ENCODE assay signal across 13 cellular contexts in the genomic region with DNA sequence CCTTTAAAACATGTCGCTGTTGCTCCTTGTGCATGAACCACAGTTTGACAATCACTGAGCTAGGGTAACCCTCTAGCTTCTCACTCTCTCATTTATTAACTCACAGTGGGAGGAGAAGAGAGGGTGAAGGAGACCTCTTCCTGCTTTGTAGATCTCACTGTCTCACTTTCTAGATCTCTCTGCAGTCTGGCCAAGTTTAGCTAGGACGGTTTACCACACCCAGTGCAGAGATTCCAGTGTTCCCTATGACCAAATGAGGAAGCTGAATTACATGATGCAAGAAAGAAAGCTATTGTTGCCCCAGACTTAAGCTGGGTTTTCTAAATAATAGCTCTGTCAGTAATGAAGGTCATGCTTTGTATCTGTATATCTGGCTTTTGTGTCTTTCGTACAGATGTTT.
DNase-seq lines count a peak whose midpoint lies in the region; FAIRE-seq and TF ChIP-seq lines count a peak whose summit lies in the region.
"Had no signal": no experiment of that assay in that cellular context is flagged by ENCODE, and none has a peak within 500 bp of the region (broad histone marks: within the 10 kb centered on the region; RNA-seq: fewer than 3 reads in every experiment).

No MANE protein-coding gene starts in this region.

- no peaks in the 10 kb centered on the region for H3K27me3 Mint-ChIP-seq in MCF 10A (ENCODE audit: insufficient read depth, unreplicated experiment)

- H3K4me3 Mint-ChIP-seq in MCF 10A (ENCODE audit: unreplicated experiment) = no peak overlapping the region

- peaks cover 10% of the 10 kb centered on the region for H3K4me1 Mint-ChIP-seq in MCF 10A (ENCODE audit: insufficient read depth, unreplicated experiment)

- peak overlapping the region; percentile 52 for H2AFZ ChIP-seq in mammary epithelial cell (ENCODE audit: low read depth, low read length)

- in situ Hi-C loops in mammary epithelial cell (cut with MboI; ENCODE audit: low sequenced_read_pairs in 2 of 2) = no loop called here

- no peak overlapping the region for H3K9ac ChIP-seq in mammary epithelial cell (ENCODE audit: insufficient read depth, low read length)

- POLR2A ChIA-PET in MCF 10A (lab: Yijun Ruan, JAX) = interaction anchor here (0.5 kb wide), 1 partner anchor 20 kb away, joined by 4 read pairs; no protein-coding TSS in a partner anchor

- no peaks in the 10 kb centered on the region for H3K9me3 ChIP-seq in mammary epithelial cell (replicated peaks; ENCODE audit: insufficient read depth, low read length)
- no peaks in the 10 kb centered on the region for H3K9me3 ChIP-seq in esophagus muscularis mucosa
- H3K9me3 ChIP-seq: pancreas had no signal

- no peaks in the 10 kb centered on the region for H3K36me3 ChIP-seq in mammary epithelial cell (ENCODE audit: insufficient read depth, low read length)
- no peaks in the 10 kb centered on the region for H3K36me3 ChIP-seq in esophagus muscularis mucosa
- H3K36me3 ChIP-seq: pancreas had no signal

- no peaks in the 10 kb centered on the region for H3K79me2 ChIP-seq in mammary epithelial cell (ENCODE audit: insufficient read depth, low read length)

- H3K27me3 ChIP-seq in mammary epithelial cell (ENCODE audit: insufficient read depth, low read length) = no peaks in the 10 kb centered on the region
- no peaks in the 10 kb centered on the region for H3K27me3 ChIP-seq in esophagus muscularis mucosa
- H3K27me3 ChIP-seq: pancreas had no signal

- no peak for TF ChIP-seq EP300 in esophagus muscularis mucosa (IDR thresholded peaks at IDR 0.05)

- TF ChIP-seq POLR2A in NB4 (IDR thresholded peaks at IDR 0.05; ENCODE audit: extremely low read depth, insufficient read length) = no peak
- no peak for TF ChIP-seq POLR2A in esophagus muscularis mucosa (IDR thresholded peaks at IDR 0.05; ENCODE audit: low read depth)

- no peak overlapping the region for H3K27ac Mint-ChIP-seq in MCF 10A (ENCODE audit: low read depth, unreplicated experiment)

- H3K27ac ChIP-seq in mammary epithelial cell (ENCODE audit: insufficient read depth, low read depth, low read length) = no peak overlapping the region
- H3K27ac ChIP-seq in esophagus muscularis mucosa (replicated peaks in 1 of 4) = no peak overlapping the region
- H3K27ac ChIP-seq: pancreas had no signal

- no peak overlapping the region for H3K4me2 ChIP-seq in mammary epithelial cell (ENCODE audit: insufficient read depth, low read depth, low read length)

- CTCF ChIA-PET in mammary epithelial cell (lab: Charles Lee; ENCODE audit: low non-redundant PET) = interaction anchor here (0.6 kb wide), 1 partner anchor 186 kb away, joined by 4 read pairs; no protein-coding TSS in a partner anchor
- CTCF ChIA-PET in MCF 10A (lab: Yijun Ruan, JAX) = interaction anchor here (0.8 to 1.3 kb wide), 3 partner anchors 16 to 371 kb away, joined by 3 to 4 read pairs (median 3); no protein-coding TSS in a partner anchor

- TF ChIP-seq CTCF in mammary epithelial cell (conservative IDR thresholded peaks at IDR 0.05 in 1 of 2, IDR thresholded peaks at IDR 0.05 in 1 of 2; ENCODE audit: extremely low read depth in 1 of 2, insufficient read depth in 1 of 2, low read depth in 1 of 2, low read length in 2 of 2) (no peak), MCF 10A (IDR thresholded peaks at IDR 0.05; ENCODE audit: unreplicated experiment) (no peak), NB4 (IDR thresholded peaks at IDR 0.05; ENCODE audit: low read depth, low read length) (no peak), esophagus muscularis mucosa (IDR thresholded peaks at IDR 0.05) (no peak)

- BruUV-seq in mammary epithelial cell (replicated peaks; lab: Mats Ljungman, UMichigan) (no TSS peak), MCF 10A (replicated peaks; lab: Mats Ljungman, UMichigan) (no TSS peak)

- no peaks in the 10 kb centered on the region for H3K9me3 Mint-ChIP-seq in MCF 10A (ENCODE audit: unreplicated experiment)

- H4K20me1 ChIP-seq in mammary epithelial cell (ENCODE audit: insufficient read depth, low read length) = no peaks in the 10 kb centered on the region

- DNase-seq in mammary epithelial cell (peak; percentile 37), MCF 10A (ENCODE audit: unreplicated experiment) (no peak), NB4 (ENCODE audit: low read depth) (peak; percentile 19), skeletal muscle cell (ENCODE audit: low read depth) (peak; percentile 16), NCI-H2196 treated with DMSO at 0.1 percent for 48 hours (lab: John Stamatoyannopoulos, UW; ENCODE audit: unreplicated experiment) (no peak), esophagus muscularis mucosa (ENCODE audit: extremely low spot score) (no peak), hypothalamus (lab: John Stamatoyannopoulos, UW) (no peak)
- DNase-seq: 8988T; activated CD4-positive, alpha-beta T cell treated with anti-CD3 and anti-CD28 coated beads, Interleukin-2, amount 50 U/mL, for 4 hours; IMR-90; pancreas had no signal

- H3K4me1 ChIP-seq in mammary epithelial cell (ENCODE audit: insufficient read depth, low read length) (no peaks in the 10 kb centered on the region), esophagus muscularis mucosa (peaks cover 0 to 4% (median 0%) of the 10 kb centered on the region in 4 donors)
- H3K4me1 ChIP-seq: pancreas had no signal

- FAIRE-seq in endometrium (lab: Jason Lieb, UNC) = peak; percentile 88
- FAIRE-seq: islet of Langerhans, pancreas had no signal

- WGBS in mammary epithelial cell (ENCODE audit: low coverage, missing lambda C conversion rate) = 74% methylated on average over 3 of the region's 3 CpGs
- WGBS in esophagus muscularis mucosa = 64% methylated on average over 3 of the region's 3 CpGs

- dilution Hi-C loops in mammary epithelial cell (cut with HindIII; ENCODE audit: low sequenced_read_pairs) = no loop called here

- intact Hi-C loops in mammary epithelial cell (cut with micrococcal nuclease) (no loop called here), MCF 10A (cut with micrococcal nuclease) (no loop called here), esophagus muscularis mucosa (cut with DNase I) (no loop called here)

- no peaks in the 10 kb centered on the region for H3K36me3 Mint-ChIP-seq in MCF 10A (ENCODE audit: insufficient read depth, unreplicated experiment)

- H3K4me3 ChIP-seq in mammary epithelial cell (replicated peaks in 1 of 3; ENCODE audit: insufficient read depth in 1 of 3, low read depth in 2 of 3, low read length in 3 of 3) (no peak overlapping the region), NB4 (ENCODE audit: low read depth, low read length) (no peak overlapping the region), skeletal muscle cell (ENCODE audit: low read depth, low read length) (no peak overlapping the region), esophagus muscularis mucosa (no peak overlapping the region)
- H3K4me3 ChIP-seq: pancreas had no signal

Comparison
In these comparisons a context has a peak if more than half of its experiments do, and no peak if none do; other contexts are left out.
1. DNase-seq: peak in mammary epithelial cell (single experiment), NB4 (single experiment) and skeletal muscle cell (single experiment); none in MCF 10A (single experiment), NCI-H2196 treated with DMSO at 0.1 percent for 48 hours (single experiment), esophagus muscularis mucosa (single experiment) and hypothalamus (0 of 51).